In the genomic region with DNA sequence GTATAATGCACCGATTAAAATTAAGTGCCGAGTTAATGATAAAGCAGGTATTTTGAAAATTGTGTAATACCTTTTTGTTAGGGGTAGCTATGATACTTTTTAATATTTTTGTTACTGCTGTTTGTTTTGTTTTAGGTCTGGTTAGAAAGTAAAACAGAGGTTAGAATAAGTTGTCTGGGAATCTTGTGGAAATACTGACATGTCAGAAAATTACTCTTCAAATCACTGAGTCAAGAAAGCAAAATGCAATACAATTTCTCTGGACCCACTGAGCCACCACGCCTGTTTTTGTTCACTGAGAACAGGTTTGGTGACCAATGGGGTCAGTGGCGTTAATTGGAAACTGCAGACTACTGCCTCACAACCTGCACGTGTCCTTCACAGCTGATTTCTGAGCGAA, we compare ENCODE assay signal across 1 cellular context.
TF ChIP-seq lines count a peak whose summit lies in the region.

No MANE protein-coding gene starts in this region.

TF ChIP-seq in HepG2, 621 proteins besides CTCF, POLR2A, EP300 and RAD21 (continued from another document):
- TF ChIP-seq, protein P1, sequence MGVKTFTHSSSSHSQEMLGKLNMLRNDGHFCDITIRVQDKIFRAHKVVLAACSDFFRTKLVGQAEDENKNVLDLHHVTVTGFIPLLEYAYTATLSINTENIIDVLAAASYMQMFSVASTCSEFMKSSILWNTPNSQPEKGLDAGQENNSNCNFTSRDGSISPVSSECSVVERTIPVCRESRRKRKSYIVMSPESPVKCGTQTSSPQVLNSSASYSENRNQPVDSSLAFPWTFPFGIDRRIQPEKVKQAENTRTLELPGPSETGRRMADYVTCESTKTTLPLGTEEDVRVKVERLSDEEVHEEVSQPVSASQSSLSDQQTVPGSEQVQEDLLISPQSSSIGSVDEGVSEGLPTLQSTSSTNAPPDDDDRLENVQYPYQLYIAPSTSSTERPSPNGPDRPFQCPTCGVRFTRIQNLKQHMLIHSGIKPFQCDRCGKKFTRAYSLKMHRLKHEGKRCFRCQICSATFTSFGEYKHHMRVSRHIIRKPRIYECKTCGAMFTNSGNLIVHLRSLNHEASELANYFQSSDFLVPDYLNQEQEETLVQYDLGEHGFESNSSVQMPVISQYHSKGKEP (CRISPR knock-in tag; IDR thresholded peaks at IDR 0.05), result no peak
- TF ChIP-seq MAFK (conservative IDR thresholded peaks at IDR 0.05 in 1 of 2, IDR thresholded peaks at IDR 0.05 in 1 of 2; ENCODE audit: low read length in 2 of 2), result peak; percentile 57 to 83; a peak in 2 of 4 replicates
